Comparison of ENCODE assay signal across 3 cellular contexts in the genomic region with DNA sequence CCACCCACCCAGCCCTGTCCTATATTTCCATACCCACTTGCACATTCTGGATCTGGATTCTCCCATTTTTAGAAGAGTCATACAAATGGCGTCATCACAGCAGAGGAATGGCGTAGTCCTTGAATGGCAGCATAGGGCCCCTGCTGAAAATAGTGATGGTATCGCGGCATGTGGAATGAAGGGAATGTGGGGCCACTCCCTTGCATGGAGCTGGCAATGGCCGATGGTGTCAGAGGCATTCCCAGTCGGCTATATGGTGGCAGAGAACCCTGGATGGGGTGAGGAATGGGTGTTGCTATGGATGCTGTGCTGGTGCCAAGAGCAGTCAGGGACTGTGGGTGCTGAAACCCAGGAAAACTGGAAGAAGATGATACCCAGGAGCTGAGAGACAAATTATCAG. TPM values are rescaled to one million over a fixed set of nuclear protein-coding genes. Genes with fewer than 3 reads are reported as not detected.
"Had no signal": no experiment of that assay in that cellular context is flagged by ENCODE, and none has a peak within 500 bp of the region (broad histone marks: within the 10 kb centered on the region; RNA-seq: fewer than 3 reads in every experiment).

No MANE protein-coding gene starts in this region.

RNA-seq across cellular contexts. Expression of a gene that starts 51.5 kb away (rescaled TPM):
- total RNA-seq: H9, HT-29 had no signal
- polyA plus RNA-seq: GM23338 had no signal
